9 cellular contexts compared by ENCODE assay signal in genomic region chr17:44122825-44123355, GRCh38. TPM values are rescaled to one million over a fixed set of nuclear protein-coding genes. Genes with fewer than 3 reads are reported as not detected.
DNase-seq lines count a peak whose midpoint lies in the region; ATAC-seq and TF ChIP-seq lines count a peak whose summit lies in the region.
"Had no signal": no experiment of that assay in that cellular context is flagged by ENCODE, and none has a peak within 500 bp of the region (broad histone marks: within the 10 kb centered on the region; RNA-seq: fewer than 3 reads in every experiment).

No MANE protein-coding gene starts in this region.

- H3K9ac ChIP-seq in NT2/D1 (ENCODE audit: insufficient read length, low read depth) (peak overlapping the region; percentile 87), mucosa of stomach (ENCODE audit: low read length) (peak overlapping the region; percentile 77)

- TF ChIP-seq CTCF in CD8-positive, alpha-beta T cell (IDR thresholded peaks at IDR 0.05), result no peak
- no peak for TF ChIP-seq CTCF in cardiac fibroblast (IDR thresholded peaks at IDR 0.05; ENCODE audit: low read depth, low read length)

- ATAC-seq in CD8-positive, alpha-beta T cell, result peak; percentile 21
- peak; percentile 20 for ATAC-seq in GM21717 (IDR thresholded peaks at IDR 0.05; ENCODE audit: unreplicated experiment)
- no peak for ATAC-seq in GM18861 (IDR thresholded peaks at IDR 0.05; ENCODE audit: unreplicated experiment)

- H3K27me3 ChIP-seq in CD8-positive, alpha-beta T cell (ENCODE audit: insufficient read depth, low read length), result no peaks in the 10 kb centered on the region
- H3K27me3 ChIP-seq in NT2/D1 (ENCODE audit: insufficient read depth, insufficient read length) (peaks cover 7% of the 10 kb centered on the region), mucosa of stomach (ENCODE audit: control insufficient read depth, insufficient read depth, low read length) (peaks cover 6% of the 10 kb centered on the region)

- H3K27ac Mint-ChIP-seq in CD8-positive, alpha-beta T cell, result peak overlapping the region; percentile 96

- peak overlapping the region; percentile 60 for H3K4me3 ChIP-seq in CD8-positive, alpha-beta T cell (ENCODE audit: low read depth, low read length)
- H3K4me3 ChIP-seq in NT2/D1 (ENCODE audit: insufficient read length, low read depth), result peak overlapping the region; percentile 83
- H3K4me3 ChIP-seq in cardiac fibroblast (replicated peaks in 1 of 2; ENCODE audit: low read depth in 2 of 2, low read length in 2 of 2), result peak overlapping the region; percentile 76 to 99
- H3K4me3 ChIP-seq in mucosa of stomach (ENCODE audit: low read length), result peak overlapping the region; percentile 38

- H3K27me3 Mint-ChIP-seq in CD8-positive, alpha-beta T cell (ENCODE audit: low read depth), result no peaks in the 10 kb centered on the region

- POLR2A ChIA-PET in CD8-positive, alpha-beta T cell (lab: Charles Lee), result interaction anchor here (0.6 to 1.9 kb wide), 13 partner anchors 12 to 221 kb away, joined by 3 to 17 read pairs (median 5); partner anchors contain the start of genes G6PC3, HROB, TMEM101 and TMUB2

- H3K36me3 ChIP-seq in CD8-positive, alpha-beta T cell (ENCODE audit: insufficient read depth, low read length), result no peaks in the 10 kb centered on the region
- H3K36me3 ChIP-seq in NT2/D1 (ENCODE audit: insufficient read depth, insufficient read length, low read length) (no peaks in the 10 kb centered on the region), mucosa of stomach (ENCODE audit: control insufficient read depth, insufficient read depth, low read length) (no peaks in the 10 kb centered on the region)

- peak in 4 of 7 experiments; percentile 28 to 47 (median 38) for DNase-seq in CD8-positive, alpha-beta T cell
- DNase-seq in NT2/D1 (ENCODE audit: low read depth, low spot score) (no peak), cardiac fibroblast (ENCODE audit: low read depth in 2 of 2) (no peak), GM19238 (ENCODE audit: insufficient read length, low spot score) (no peak), NCI-H1092 treated with DMSO at 0.1 percent for 48 hours (lab: John Stamatoyannopoulos, UW) (no peak)

- H3K4me1 Mint-ChIP-seq in CD8-positive, alpha-beta T cell (ENCODE audit: low read depth), result peaks cover 50% of the 10 kb centered on the region

- H3K9me3 ChIP-seq in CD8-positive, alpha-beta T cell (ENCODE audit: low read length), result no peaks in the 10 kb centered on the region
- H3K9me3 ChIP-seq in NT2/D1 (ENCODE audit: insufficient read depth, low read length), result no peaks in the 10 kb centered on the region
- H3K9me3 ChIP-seq in mucosa of stomach (ENCODE audit: control insufficient read depth, low read length), result no peaks in the 10 kb centered on the region

- CTCF ChIA-PET in CD8-positive, alpha-beta T cell (lab: Charles Lee), result interaction anchor here (1.0 to 1.9 kb wide), 12 partner anchors 8 to 231 kb away, joined by 3 to 12 read pairs (median 4); partner anchors contain the start of genes HROB and TMUB2

- H3K4me3 Mint-ChIP-seq in CD8-positive, alpha-beta T cell, result peak overlapping the region; percentile 97

- no peaks in the 10 kb centered on the region for H3K9me3 Mint-ChIP-seq in CD8-positive, alpha-beta T cell

- peaks cover 28% of the 10 kb centered on the region for H3K4me1 ChIP-seq in CD8-positive, alpha-beta T cell (ENCODE audit: insufficient read depth, low read length)
- H3K4me1 ChIP-seq in NT2/D1 (ENCODE audit: insufficient read depth, insufficient read length) (peaks cover 14% of the 10 kb centered on the region), mucosa of stomach (ENCODE audit: control insufficient read depth, insufficient read depth, low read length) (peaks cover 16% of the 10 kb centered on the region)

- peak overlapping the region; percentile 75 for H3K27ac ChIP-seq in CD8-positive, alpha-beta T cell (ENCODE audit: low read depth, low read length)

- intact Hi-C loops in CD8-positive, alpha-beta T cell (cut with DNase I, micrococcal nuclease), result loop anchor here (1.0 to 10.0 kb wide), 13 partner anchors 12 to 218 kb away; partner anchors contain the start of genes HROB (in 2 of the 2), LSM12 (in 2 of the 2), TMEM101 (in 2 of the 2) and TMUB2 (in 2 of the 2)

- peaks cover 5% of the 10 kb centered on the region for H3K36me3 Mint-ChIP-seq in CD8-positive, alpha-beta T cell

RNA-seq across cellular contexts. Expression of gene HDAC5, which starts 0.6 kb away (rescaled TPM):
- 10 to 100 TPM; 95.6 to 96.3 TPM for total RNA-seq in CD8-positive, alpha-beta T cell

RNA-seq across cellular contexts. Expression of gene HROB, which starts 18.8 kb away (rescaled TPM):
- total RNA-seq in CD8-positive, alpha-beta T cell, result 1 to 10 TPM; 4.0 to 4.9 TPM

RNA-seq across cellular contexts. Expression of gene ASB16, which starts 47.6 kb away (rescaled TPM):
- total RNA-seq in CD8-positive, alpha-beta T cell, result not detected
- total RNA-seq: HT1080 had no signal

RNA-seq across cellular contexts. Expression of gene G6PC3, which starts 52.4 kb away (rescaled TPM):
- 1 to 10 TPM; 4.8 to 5.9 TPM for total RNA-seq in CD8-positive, alpha-beta T cell

RNA-seq across cellular contexts. Expression of gene LSM12, which starts 56.4 kb away (rescaled TPM):
- 10 to 100 TPM; 39.8 to 40.5 TPM for total RNA-seq in CD8-positive, alpha-beta T cell

Comparison
In these comparisons a context has a peak if more than half of its experiments do, and no peak if none do; other contexts are left out.
1. DNase-seq: peak in CD8-positive, alpha-beta T cell (4 of 7); none in NT2/D1 (single experiment), cardiac fibroblast (0 of 2), GM19238 (single experiment) and NCI-H1092 treated with DMSO at 0.1 percent for 48 hours (single experiment).
2. Peak in every context shown above with its lines, with median percentiles within 50 percentile points of each other: H3K4me3 ChIP-seq.